Comparison of ENCODE assay signal across 19 cellular contexts in the genomic region with DNA sequence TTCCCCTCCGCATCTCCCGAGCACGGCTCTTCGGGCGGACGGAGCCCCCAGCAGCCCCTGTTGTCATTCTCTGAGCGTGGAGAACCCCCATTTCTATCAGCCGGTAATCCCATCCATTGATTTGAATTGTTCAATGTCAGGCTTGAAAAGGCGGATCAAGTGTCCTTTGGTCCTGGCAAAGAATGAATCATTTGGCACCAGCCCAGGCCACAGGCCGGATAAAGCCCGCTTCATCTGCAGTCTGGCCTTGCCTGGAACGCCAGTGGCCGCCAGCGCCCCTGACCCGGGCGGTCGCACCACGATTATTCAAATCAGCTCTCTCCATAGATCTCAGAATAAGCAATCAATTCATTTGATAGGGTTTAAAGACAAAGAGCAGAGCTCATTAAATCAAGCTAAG.
A peak's percentile ranks its signal among the peaks of the same experiment; 100 is the strongest.
DNase-seq lines count a peak whose midpoint lies in the region; FAIRE-seq and TF ChIP-seq lines count a peak whose summit lies in the region.
"Had no signal": no experiment of that assay in that cellular context is flagged by ENCODE, and none has a peak within 500 bp of the region (broad histone marks: within the 10 kb centered on the region; RNA-seq: fewer than 3 reads in every experiment).

No MANE protein-coding gene starts in this region.

- FAIRE-seq in H54 (lab: Jason Lieb, UNC): no peak
- FAIRE-seq: frontal cortex had no signal

- TF ChIP-seq POLR2A in H54 (IDR thresholded peaks at IDR 0.05; ENCODE audit: low read depth, low read length): no peak

- DNase-seq in A172 (ENCODE audit: low spot score) (peak; percentile 48), H54 (ENCODE audit: insufficient read length, low spot score) (peak; percentile 56), SW480 (ENCODE audit: low spot score) (peak; percentile 46), head of caudate nucleus (peak in 39 of 42 donors; percentile 18 to 87 (median 62)), AML-193 (lab: John Stamatoyannopoulos, UW) (no peak), NCI-H510A treated with DMSO at 0.1 percent for 48 hours (lab: John Stamatoyannopoulos, UW) (no peak), NCI-H1436 treated with DMSO at 0.1 percent for 48 hours (lab: John Stamatoyannopoulos, UW) (no peak)
- DNase-seq in central memory CD4-positive, alpha-beta T cell: no peak
- DNase-seq: activated B cell treated with CpG ODN at 0.5 μM for 24 hours; activated naive CD4-positive, alpha-beta T cell treated with Interleukin-2 at 50 U/mL for 16 hours; DND-41; GM23248; IMR-90; NCI-H1105; NCI-H446 treated with DMSO at 0.1 percent for 48 hours; OCI-M1; ovary; SW 1271 had no signal

- intact Hi-C loops in head of caudate nucleus (cut with DNase I): loop anchor here (10.0 kb wide), 1 partner anchor 1064 kb away; no protein-coding TSS in a partner anchor

Comparison
In these comparisons a context has a peak if more than half of its experiments do, and no peak if none do; other contexts are left out.
1. DNase-seq: peak in A172 (single experiment), H54 (single experiment), SW480 (single experiment) and head of caudate nucleus (39 of 42); none in AML-193 (0 of 2), NCI-H510A treated with DMSO at 0.1 percent for 48 hours (single experiment), central memory CD4-positive, alpha-beta T cell (single experiment) and NCI-H1436 treated with DMSO at 0.1 percent for 48 hours (single experiment).